In genomic region chr1:156906206-156906910, GRCh38 we compare ENCODE assay signal across 22 cellular contexts. TPM values are rescaled to one million over a fixed set of nuclear protein-coding genes. Genes with fewer than 3 reads are reported as not detected.
DNase-seq lines count a peak whose midpoint lies in the region; ATAC-seq lines count a peak whose summit lies in the region.
"Had no signal": no experiment of that assay in that cellular context is flagged by ENCODE, and none has a peak within 500 bp of the region (broad histone marks: within the 10 kb centered on the region; RNA-seq: fewer than 3 reads in every experiment).

No MANE protein-coding gene starts in this region.

- no peak overlapping the region for H2BK5ac ChIP-seq in mesenchymal stem cell (ENCODE audit: low read depth, low read length, poor library complexity, severe bottlenecking)

- no peak overlapping the region for H2BK15ac ChIP-seq in mesenchymal stem cell (ENCODE audit: low read depth, poor library complexity, severe bottlenecking)

- peaks cover 30% of the 10 kb centered on the region for H3K4me1 ChIP-seq in ACC112 (ENCODE audit: control insufficient read depth, insufficient read depth, low read length, unreplicated experiment)
- peaks cover 9% of the 10 kb centered on the region for H3K4me1 ChIP-seq in Karpas-422 (ENCODE audit: low read length)
- H3K4me1 ChIP-seq in mesenchymal stem cell (ENCODE audit: control insufficient read depth, insufficient read depth, low read depth, low read length): peaks cover 43% of the 10 kb centered on the region

- H2AFZ ChIP-seq in ACC112 (ENCODE audit: low read length, unreplicated experiment) (no peak overlapping the region), Karpas-422 (ENCODE audit: low read length) (0 out of 2 replicates have a peak overlapping the region, but pooled peaks have one; percentile 95), mesenchymal stem cell (ENCODE audit: low read depth, low read length) (no peak overlapping the region)

- H3K27me3 ChIP-seq in ACC112 (ENCODE audit: insufficient read depth, low read length) (no peaks in the 10 kb centered on the region), Karpas-422 (ENCODE audit: low read length) (no peaks in the 10 kb centered on the region), mesenchymal stem cell (ENCODE audit: control insufficient read depth in 1 of 2, insufficient read depth in 1 of 2, low read length in 2 of 2) (no peaks in the 10 kb centered on the region)
- H3K27me3 ChIP-seq: MG63 had no signal

- H3K23ac ChIP-seq in mesenchymal stem cell (ENCODE audit: low read length in 2 of 2): no peak overlapping the region

- no peak overlapping the region for H3K4ac ChIP-seq in mesenchymal stem cell (ENCODE audit: low read depth in 1 of 2, low read length in 2 of 2)

- 96% methylated on average over 15 of the region's 16 CpGs for WGBS in mesenchymal stem cell

- H4K20me1 ChIP-seq in Karpas-422 (ENCODE audit: insufficient read depth, low read depth, low read length): no peaks in the 10 kb centered on the region

- DNase-seq in Karpas-422: no peak
- no peak for DNase-seq in mesenchymal stem cell
- DNase-seq in foreskin melanocyte: no peak
- DNase-seq: EL, GF-D8, HFFc6, Kasumi-1, MG63, NCI-H1048, NCI-H1417 treated with DMSO at 0.1 percent for 48 hours, NCI-H187, NCI-H446, OCI-M1, SHP77 had no signal

- no peak overlapping the region for H3K14ac ChIP-seq in mesenchymal stem cell (ENCODE audit: low read length in 2 of 2)

- H4K91ac ChIP-seq in mesenchymal stem cell (ENCODE audit: low read length): peak overlapping the region; percentile 29

- peak overlapping the region; percentile 63 for H4K8ac ChIP-seq in mesenchymal stem cell (ENCODE audit: low read length)

- H3K27me3 Mint-ChIP-seq in dendritic cell treated with granulocyte-macrophage colony-stimulating factor and Interleukin-4, amounts not matched to agents 40 ng/mL and 50 ng/mL, for 4 days: peaks cover 32% of the 10 kb centered on the region

- H3K36me3 Mint-ChIP-seq in dendritic cell treated with granulocyte-macrophage colony-stimulating factor and Interleukin-4, amounts not matched to agents 40 ng/mL and 50 ng/mL, for 4 days (ENCODE audit: low read depth): no peaks in the 10 kb centered on the region
- H3K36me3 Mint-ChIP-seq: CD14-positive monocyte, IgD-negative memory B cell had no signal

- H3K4me3 ChIP-seq in ACC112 (ENCODE audit: low read depth, low read length) (no peak overlapping the region), Karpas-422 (ENCODE audit: low read length) (no peak overlapping the region), mesenchymal stem cell (ENCODE audit: insufficient read depth in 1 of 2, low read depth in 1 of 2, low read length in 2 of 2) (no peak overlapping the region)
- H3K4me3 ChIP-seq: MG63 had no signal

- H3K4me2 ChIP-seq in Karpas-422 (ENCODE audit: low read depth, low read length, poor library complexity, severe bottlenecking) (no peak overlapping the region), mesenchymal stem cell (ENCODE audit: low read length, poor library complexity, severe bottlenecking) (no peak overlapping the region)

- H2BK120ac ChIP-seq in mesenchymal stem cell (ENCODE audit: low read depth, low read length): no peak overlapping the region

- no peaks in the 10 kb centered on the region for H3K9me2 ChIP-seq in Karpas-422 (replicated peaks; ENCODE audit: insufficient read depth, low read length)

- peak overlapping the region; percentile 49; the same call in 1 of the 2 replicates for H3K27ac ChIP-seq in ACC112 (ENCODE audit: low read depth, low read length)
- H3K27ac ChIP-seq in Karpas-422 (ENCODE audit: low read length): no peak overlapping the region
- peak overlapping the region; percentile 1 for H3K27ac ChIP-seq in mesenchymal stem cell (ENCODE audit: low read length, poor library complexity, severe bottlenecking)

- intact Hi-C loops in dendritic cell treated with granulocyte-macrophage colony-stimulating factor and Interleukin-4, amounts not matched to agents 40 ng/mL and 50 ng/mL, for 4 days (cut with micrococcal nuclease): no loop called here

- peak overlapping the region; percentile 37 for H2AK5ac ChIP-seq in mesenchymal stem cell (ENCODE audit: low read length, severe bottlenecking)

- H3K79me2 ChIP-seq in ACC112 (ENCODE audit: control insufficient read depth, insufficient read depth, low read length, unreplicated experiment) (peaks cover 34% of the 10 kb centered on the region), Karpas-422 (ENCODE audit: low read length) (no peaks in the 10 kb centered on the region)

- peaks cover 50% of the 10 kb centered on the region for H3K79me1 ChIP-seq in mesenchymal stem cell (replicated peaks; ENCODE audit: low read length, poor library complexity, severe bottlenecking)

- H3K4me3 Mint-ChIP-seq in dendritic cell treated with granulocyte-macrophage colony-stimulating factor and Interleukin-4, amounts not matched to agents 40 ng/mL and 50 ng/mL, for 4 days: no peak overlapping the region

- no peak overlapping the region for H3K9ac ChIP-seq in Karpas-422 (ENCODE audit: low read length)
- no peak overlapping the region for H3K9ac ChIP-seq in mesenchymal stem cell (ENCODE audit: low read length)

- H3K36me3 ChIP-seq in ACC112 (ENCODE audit: insufficient read depth, low read length) (peaks cover 3% of the 10 kb centered on the region; the same call in 1 of the 2 replicates), Karpas-422 (ENCODE audit: insufficient read depth, low read length) (no peaks in the 10 kb centered on the region), mesenchymal stem cell (ENCODE audit: control insufficient read depth in 1 of 2, insufficient read depth in 2 of 2, low read depth in 1 of 2, low read length in 2 of 2) (peaks cover 0 to 58% of the 10 kb centered on the region in 2 experiments)
- H3K36me3 ChIP-seq: MG63 had no signal

- peaks cover 27% of the 10 kb centered on the region for H3K4me1 Mint-ChIP-seq in dendritic cell treated with granulocyte-macrophage colony-stimulating factor and Interleukin-4, amounts not matched to agents 40 ng/mL and 50 ng/mL, for 4 days (ENCODE audit: low read depth)

- peak overlapping the region; percentile 65 for H3K27ac Mint-ChIP-seq in dendritic cell treated with granulocyte-macrophage colony-stimulating factor and Interleukin-4, amounts not matched to agents 40 ng/mL and 50 ng/mL, for 4 days
- H3K27ac Mint-ChIP-seq: IgD-negative memory B cell had no signal

- peak overlapping the region in 1 of 2 experiments; percentile 7 for H2BK12ac ChIP-seq in mesenchymal stem cell (ENCODE audit: low read length in 2 of 2)

- H3K9me3 Mint-ChIP-seq in dendritic cell treated with granulocyte-macrophage colony-stimulating factor and Interleukin-4, amounts not matched to agents 40 ng/mL and 50 ng/mL, for 4 days: no peaks in the 10 kb centered on the region
- H3K9me3 Mint-ChIP-seq: HFFc6 had no signal

- H3K9me3 ChIP-seq in Karpas-422 (ENCODE audit: low read length) (no peaks in the 10 kb centered on the region), mesenchymal stem cell (ENCODE audit: control insufficient read depth, low read length) (no peaks in the 10 kb centered on the region)
- H3K9me3 ChIP-seq: MG63 had no signal

- H3K18ac ChIP-seq in mesenchymal stem cell (ENCODE audit: low read depth in 1 of 2, low read length in 2 of 2): no peak overlapping the region

- ATAC-seq in HG03442 (IDR thresholded peaks at IDR 0.05; ENCODE audit: unreplicated experiment) (no peak), HG02852 (IDR thresholded peaks at IDR 0.05; ENCODE audit: unreplicated experiment) (no peak), GM18519 (IDR thresholded peaks at IDR 0.05; ENCODE audit: low FRiP score, unreplicated experiment) (no peak)

RNA-seq across cellular contexts. Expression of gene PEAR1, which starts 12.8 kb away (rescaled TPM):
- 0.22 TPM in 1 of 2 replicates, not detected in the other for total RNA-seq in Karpas-422 (2014; rRNA removed; shearing (Covaris generic); ENCODE audit: low replicate concordance)
- polyA plus RNA-seq in mesenchymal stem cell (2013, experiment 1 of 2): 20.5 TPM
- polyA plus RNA-seq in mesenchymal stem cell (2013, experiment 2 of 2): 20.1 TPM
- polyA plus RNA-seq: CD14-positive monocyte, IgD-negative memory B cell had no signal

RNA-seq across cellular contexts. Expression of gene LRRC71, which starts 14.1 kb away (rescaled TPM):
- not detected in 2 replicates for total RNA-seq in Karpas-422 (2014; rRNA removed; shearing (Covaris generic); ENCODE audit: low replicate concordance)
- polyA plus RNA-seq in mesenchymal stem cell (2013, experiment 1 of 2): 0.03 TPM
- 0.05 TPM for polyA plus RNA-seq in mesenchymal stem cell (2013, experiment 2 of 2)
- total RNA-seq: A172 had no signal
- polyA plus RNA-seq: CD14-positive monocyte, IgD-negative memory B cell had no signal

RNA-seq across cellular contexts. Expression of gene NTRK1, which starts 45.7 kb away (rescaled TPM):
- not detected in 2 replicates for total RNA-seq in Karpas-422 (2014; rRNA removed; shearing (Covaris generic); ENCODE audit: low replicate concordance)
- polyA plus RNA-seq in mesenchymal stem cell (2013, experiment 1 of 2): not detected
- polyA plus RNA-seq in mesenchymal stem cell (2013, experiment 2 of 2): not detected
- polyA plus RNA-seq: CD14-positive monocyte, IgD-negative memory B cell had no signal

RNA-seq across cellular contexts. Expression of gene INSRR, which starts 47.4 kb away (rescaled TPM):
- total RNA-seq in Karpas-422 (2014; rRNA removed; shearing (Covaris generic); ENCODE audit: low replicate concordance): not detected in 2 replicates
- polyA plus RNA-seq in mesenchymal stem cell (2013, experiment 1 of 2): not detected
- not detected for polyA plus RNA-seq in mesenchymal stem cell (2013, experiment 2 of 2)
- total RNA-seq: A172, HFFc6 had no signal
- polyA plus RNA-seq: CD14-positive monocyte, IgD-negative memory B cell had no signal
